1 cellular context compared by ENCODE assay signal in the genomic region with DNA sequence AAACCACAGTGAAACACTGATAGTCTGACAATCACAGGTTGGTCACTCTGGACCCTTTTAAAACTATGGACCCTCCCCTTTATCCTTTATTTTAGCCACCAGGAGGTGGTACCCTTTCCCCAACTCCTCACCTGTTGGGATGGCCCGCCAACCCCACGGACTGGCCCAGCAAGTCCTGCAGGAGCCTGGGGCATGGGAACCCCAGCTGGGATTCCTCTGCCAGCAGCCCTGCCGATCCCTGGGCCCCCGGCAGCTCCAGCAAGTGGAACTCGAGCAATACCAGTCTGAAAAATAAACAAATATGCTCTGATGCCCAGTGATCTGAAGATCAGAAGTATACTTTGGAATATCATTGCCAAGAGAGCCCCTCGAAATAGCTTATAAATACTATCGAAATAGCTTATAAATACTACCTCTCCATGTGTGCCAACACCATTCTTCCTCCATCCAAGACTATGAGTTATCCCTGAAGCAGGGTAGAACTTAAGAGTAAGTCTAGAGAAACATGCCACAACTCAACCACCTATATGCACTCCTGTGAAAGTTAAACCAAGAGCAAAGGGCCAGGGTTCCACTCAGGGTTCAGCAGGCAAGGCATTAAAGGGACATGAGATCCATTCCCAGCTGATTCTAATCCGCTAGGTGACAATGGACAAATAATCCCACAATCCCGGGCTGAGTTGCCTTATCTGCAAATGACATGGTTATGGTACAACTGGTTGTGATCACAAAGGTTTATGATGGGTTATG.
TF ChIP-seq lines count a peak whose summit lies in the region.

No MANE protein-coding gene starts in this region.

TF ChIP-seq in GM12878, 131 proteins besides CTCF, POLR2A, EP300 and RAD21 (continued from another document):
- TF ChIP-seq MYC (IDR thresholded peaks at IDR 0.05; ENCODE audit: insufficient read depth, insufficient read length, insufficient replicate concordance, low read length, severe bottlenecking), result no peak
- TF ChIP-seq LARP7 (IDR thresholded peaks at IDR 0.05), result no peak
